ENCODE assay signal across 23 cellular contexts in genomic region chr10:3165196-3165595, GRCh38.
"Had no signal": no experiment of that assay in that cellular context is flagged by ENCODE, and none has a peak within 500 bp of the region (broad histone marks: within the 10 kb centered on the region; RNA-seq: fewer than 3 reads in every experiment).

No MANE protein-coding gene starts in this region.

- H3K27me3 ChIP-seq: SJSA1 had no signal

- ATAC-seq: K562 had no signal

- H3K4me1 ChIP-seq: SJSA1 had no signal

- H3K4me2 ChIP-seq: KMS-11 had no signal

- FAIRE-seq: K562, RCC 7860 had no signal

- H3K27ac Mint-ChIP-seq: IgD-negative memory B cell had no signal

- H3K4me3 ChIP-seq: K562, SJSA1, SK-N-MC had no signal

- H3K9me3 Mint-ChIP-seq: IgD-negative memory B cell had no signal

- DNase-seq: Kasumi-1, MM.1S, NCI-H1092 treated with DMSO at 0.1 percent for 48 hours, NCI-H1436, NCI-H187, NCI-H2029, NCI-H2081 treated with DMSO at 0.1 percent for 48 hours, NCI-H2171, NCI-H226, NCI-H446, NCI-H510A, NCI-H524 treated with DMSO at 0.1 percent for 48 hours, NCI-H69, NCI-H774, Right ventricle myocardium superior, RPMI8226, SIG-M5 had no signal

- H3K9me3 ChIP-seq: SJSA1 had no signal

- H3K4me3 Mint-ChIP-seq: IgD-negative memory B cell had no signal

- H3K27ac ChIP-seq: KMS-11, SJSA1, SK-N-MC had no signal

- H3K27me3 Mint-ChIP-seq: IgD-negative memory B cell had no signal

- H3K9ac ChIP-seq: KMS-11 had no signal
